Comparison of ENCODE assay signal across 8 cellular contexts in genomic region chr10:101570764-101571572, GRCh38. TPM values are rescaled to one million over a fixed set of nuclear protein-coding genes. Genes with fewer than 3 reads are reported as not detected.
DNase-seq lines count a peak whose midpoint lies in the region; ATAC-seq and TF ChIP-seq lines count a peak whose summit lies in the region.

No MANE protein-coding gene starts in this region.

- no peak for TF ChIP-seq CTCF in SU-DHL-6 (IDR thresholded peaks at IDR 0.05; ENCODE audit: insufficient read depth, low read length, poor library complexity, severe bottlenecking)
- TF ChIP-seq CTCF in prostate gland (IDR thresholded peaks at IDR 0.05): no peak

- H3K9me3 ChIP-seq in SU-DHL-6 (ENCODE audit: insufficient read depth, low read length) (no peaks in the 10 kb centered on the region), prostate gland (no peaks in the 10 kb centered on the region)

- H3K79me2 ChIP-seq in SU-DHL-6 (ENCODE audit: insufficient read depth, low read length): no peaks in the 10 kb centered on the region

- peak overlapping the region; percentile 86 for H3K4me2 ChIP-seq in SU-DHL-6 (ENCODE audit: low read depth, low read length, poor library complexity, severe bottlenecking)

- peak overlapping the region; percentile 94 for H2AFZ ChIP-seq in SU-DHL-6 (ENCODE audit: low read depth, low read length, severe bottlenecking)

- H3K27me3 ChIP-seq in SU-DHL-6 (ENCODE audit: low read length): no peaks in the 10 kb centered on the region; the same call in 1 of the 2 replicates
- peaks cover 5% of the 10 kb centered on the region for H3K27me3 ChIP-seq in prostate gland (replicated peaks; ENCODE audit: insufficient read depth)

- 44% methylated on average over 13 of the region's 22 CpGs for WGBS in prostate gland

- no peak overlapping the region for H3K27ac ChIP-seq in SU-DHL-6 (ENCODE audit: low read depth, low read length)
- H3K27ac ChIP-seq in prostate gland: no peak overlapping the region

- H3K9me2 ChIP-seq in SU-DHL-6 (replicated peaks; ENCODE audit: insufficient read depth, low read length): no peaks in the 10 kb centered on the region

- no peak overlapping the region for H3K4me3 ChIP-seq in SU-DHL-6 (ENCODE audit: insufficient read depth, low read length, poor library complexity, severe bottlenecking)
- peak overlapping the region; percentile 38 to 40 for H3K4me3 ChIP-seq in prostate gland

- H3K36me3 ChIP-seq in SU-DHL-6 (ENCODE audit: low read length) (no peaks in the 10 kb centered on the region), prostate gland (no peaks in the 10 kb centered on the region)

- DNase-seq in NCI-H82 (lab: John Stamatoyannopoulos, UW): peak; percentile 41
- no peak for DNase-seq in NCI-H82 treated with DMSO at 0.1 percent for 48 hours (lab: John Stamatoyannopoulos, UW; ENCODE audit: unreplicated experiment)
- DNase-seq in Right ventricle myocardium inferior (ENCODE audit: missing footprints): no peak
- no peak for DNase-seq in prostate gland (ENCODE audit: low spot score)
- no peak for DNase-seq in mucosa of gallbladder (ENCODE audit: low spot score)
- DNase-seq in superior temporal gyrus (ENCODE audit: extremely low spot score): no peak
- DNase-seq in NCI-H1048 (lab: John Stamatoyannopoulos, UW): no peak

- intact Hi-C loops in Right ventricle myocardium inferior (cut with DNase I) (loop anchor here (1.0 to 5.0 kb wide), 3 partner anchors 299 to 410 kb away; no protein-coding TSS in a partner anchor), prostate gland (cut with DNase I) (loop anchor here (1.0 to 5.0 kb wide), 2 partner anchors 358 to 409 kb away; no protein-coding TSS in a partner anchor)

- TF ChIP-seq POLR2A in prostate gland (IDR thresholded peaks at IDR 0.05): no peak

- H3K4me1 ChIP-seq in prostate gland (replicated peaks): no peaks in the 10 kb centered on the region

- no peak overlapping the region for H3K9ac ChIP-seq in SU-DHL-6 (ENCODE audit: low read length)

- peak; percentile 12 for ATAC-seq in Right ventricle myocardium inferior

- H3F3A ChIP-seq in SU-DHL-6 (ENCODE audit: insufficient read depth): no peaks in the 10 kb centered on the region

- no peaks in the 10 kb centered on the region for H4K20me1 ChIP-seq in SU-DHL-6 (ENCODE audit: low read depth, low read length)

RNA-seq across cellular contexts. Expression of gene POLL, which starts 17.1 kb away (rescaled TPM):
- total RNA-seq in Right ventricle myocardium inferior (17.4 TPM), prostate gland (10 to 100 TPM; 23.2 to 44.7 TPM), mucosa of gallbladder (45.7 TPM)

RNA-seq across cellular contexts. Expression of gene DPCD, which starts 17.2 kb away (rescaled TPM):
- total RNA-seq in Right ventricle myocardium inferior (21.5 TPM), prostate gland (10 to 100 TPM; 23.9 to 66.1 TPM), mucosa of gallbladder (26.8 TPM)
